ENCODE assay signal across 26 cellular contexts in the genomic region with DNA sequence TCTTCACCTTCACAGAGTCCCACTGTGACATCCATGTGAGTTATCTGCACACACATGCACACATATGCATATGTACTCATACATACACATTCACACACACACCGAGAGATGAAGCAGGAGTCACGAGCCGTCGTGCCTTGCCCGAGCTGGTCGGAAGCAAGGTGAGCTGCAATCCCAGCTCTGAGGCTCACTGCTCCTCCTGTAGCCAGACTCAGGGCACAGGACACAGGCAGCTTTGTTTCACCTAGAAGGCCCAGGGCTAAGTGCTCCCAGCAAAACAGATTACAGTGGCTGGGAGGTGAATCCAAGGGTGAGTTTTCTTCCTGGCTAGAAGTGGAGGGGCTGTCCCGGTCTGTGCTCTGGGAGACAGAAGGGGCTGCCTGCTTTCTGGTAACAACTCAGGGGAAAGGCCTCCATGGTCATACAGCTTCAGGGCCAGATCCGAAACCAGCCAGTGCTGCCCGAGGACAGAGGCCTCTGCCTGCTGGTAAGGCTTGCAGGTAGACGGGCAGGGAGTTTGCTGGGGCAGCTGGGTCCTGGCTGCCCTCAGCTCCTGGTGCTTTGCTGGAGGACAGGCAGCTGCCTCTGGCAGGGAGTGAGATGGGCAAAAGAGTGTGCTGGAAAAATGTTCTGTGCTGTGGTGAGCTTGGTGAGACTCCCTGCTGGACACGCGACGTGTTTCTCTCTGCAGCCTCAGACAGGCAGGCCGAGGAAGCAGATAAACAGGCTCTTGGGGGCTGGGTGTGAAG.
DNase-seq lines count a peak whose midpoint lies in the region; ATAC-seq and TF ChIP-seq lines count a peak whose summit lies in the region.
"Had no signal": no experiment of that assay in that cellular context is flagged by ENCODE, and none has a peak within 500 bp of the region (broad histone marks: within the 10 kb centered on the region; RNA-seq: fewer than 3 reads in every experiment).

No MANE protein-coding gene starts in this region.

- peaks cover 57% of the 10 kb centered on the region for H3K36me3 ChIP-seq in CD4-positive, CD25-positive, alpha-beta regulatory T cell (ENCODE audit: control insufficient read depth, insufficient read depth, low read length)
- H3K36me3 ChIP-seq in WERI-Rb-1 (peaks cover 5% of the 10 kb centered on the region; the same call in 1 of the 2 replicates), esophagus squamous epithelium (no peaks in the 10 kb centered on the region), psoas muscle (ENCODE audit: insufficient read depth in 1 of 2, low read depth in 1 of 2) (no peaks in the 10 kb centered on the region)

- H3K27me3 Mint-ChIP-seq in CD4-positive, CD25-positive, alpha-beta regulatory T cell: no peaks in the 10 kb centered on the region
- peaks cover 18% of the 10 kb centered on the region for H3K27me3 Mint-ChIP-seq in glutamatergic neuron (ENCODE audit: unreplicated experiment)
- peaks cover 8% of the 10 kb centered on the region for H3K27me3 Mint-ChIP-seq in nephron progenitor cell (ENCODE audit: low read depth, poor library complexity)
- H3K27me3 Mint-ChIP-seq: memory B cell had no signal

- H3K4me1 Mint-ChIP-seq in CD4-positive, CD25-positive, alpha-beta regulatory T cell: peaks cover 0 to 4% (median 1%) of the 10 kb centered on the region in 4 donors
- peaks cover 61% of the 10 kb centered on the region for H3K4me1 Mint-ChIP-seq in glutamatergic neuron (ENCODE audit: low read depth, unreplicated experiment)
- H3K4me1 Mint-ChIP-seq in nephron progenitor cell: peaks cover 44% of the 10 kb centered on the region
- H3K4me1 Mint-ChIP-seq: memory B cell had no signal

- DNase-seq in CD4-positive, CD25-positive, alpha-beta regulatory T cell: no peak
- DNase-seq in WERI-Rb-1 (peak; percentile 29), glutamatergic neuron (no peak), nephron progenitor cell (no peak), esophagus squamous epithelium (lab: John Stamatoyannopoulos, UW) (no peak), psoas muscle (no peak), NCI-H2081 treated with DMSO at 0.1 percent for 48 hours (lab: John Stamatoyannopoulos, UW) (no peak), T1000 (lab: John Stamatoyannopoulos, UW) (no peak)
- DNase-seq: activated CD4-positive, alpha-beta T cell treated with anti-CD3 and anti-CD28 coated beads for 1 hour; activated naive CD4-positive, alpha-beta T cell treated with Interleukin-2 at 50 U/mL for 16 hours; activated T-cell treated with anti-CD3 and anti-CD28 coated beads for 4 hours; Caco-2; effector memory CD4-positive, alpha-beta T cell; foreskin fibroblast; NCI-H1417; NCI-H345; NCI-H748 treated with DMSO at 0.1 percent for 48 hours; RPMI8226; stimulated activated CD4-positive, alpha-beta T cell treated with anti-CD3 and anti-CD28 coated beads, Interleukin-2, amount 100 ng/mL, for 24 hours; substantia nigra had no signal

- no peaks in the 10 kb centered on the region for H3K9me3 ChIP-seq in CD4-positive, CD25-positive, alpha-beta regulatory T cell (ENCODE audit: control insufficient read depth in 2 of 2, low read length in 2 of 2)
- no peaks in the 10 kb centered on the region for H3K9me3 ChIP-seq in WERI-Rb-1 (ENCODE audit: severe bottlenecking)
- H3K9me3 ChIP-seq in esophagus squamous epithelium: no peaks in the 10 kb centered on the region
- H3K9me3 ChIP-seq in psoas muscle: no peaks in the 10 kb centered on the region
- H3K9me3 ChIP-seq: Caco-2, SK-N-SH, upper lobe of left lung had no signal

- no peak for ATAC-seq in CD4-positive, CD25-positive, alpha-beta regulatory T cell (ENCODE audit: low read depth in 2 of 2)
- no peak for ATAC-seq in psoas muscle

- no peak for TF ChIP-seq CTCF in WERI-Rb-1 (IDR thresholded peaks at IDR 0.05; ENCODE audit: low read depth, low read length)
- TF ChIP-seq CTCF in glutamatergic neuron (IDR thresholded peaks at IDR 0.05; ENCODE audit: partially characterized antibody, unreplicated experiment): no peak
- TF ChIP-seq CTCF in nephron progenitor cell (IDR thresholded peaks at IDR 0.05): no peak
- no peak for TF ChIP-seq CTCF in esophagus squamous epithelium (IDR thresholded peaks at IDR 0.05)
- no peak for TF ChIP-seq CTCF in psoas muscle (IDR thresholded peaks at IDR 0.05)

- peaks cover 60% of the 10 kb centered on the region for H3K36me3 Mint-ChIP-seq in CD4-positive, CD25-positive, alpha-beta regulatory T cell
- no peaks in the 10 kb centered on the region for H3K36me3 Mint-ChIP-seq in glutamatergic neuron (ENCODE audit: unreplicated experiment)
- no peaks in the 10 kb centered on the region for H3K36me3 Mint-ChIP-seq in nephron progenitor cell (ENCODE audit: low read depth)

- intact Hi-C loops in esophagus squamous epithelium (cut with DNase I): no loop called here
- intact Hi-C loops in psoas muscle (cut with DNase I): no loop called here

- peak overlapping the region in 2 of 3 donors; percentile 55 to 75 for H3K27ac Mint-ChIP-seq in CD4-positive, CD25-positive, alpha-beta regulatory T cell
- H3K27ac Mint-ChIP-seq in glutamatergic neuron (ENCODE audit: unreplicated experiment) (peak overlapping the region; percentile 80), nephron progenitor cell (peak overlapping the region; percentile 30)
- H3K27ac Mint-ChIP-seq: memory B cell; T-helper 1 cell treated with Interleukin-12 subunit alpha and Interleukin-12 subunit beta and Interleukin-4 antibody, amounts not matched to agents 30 μg/mL and 1 μg/mL, for 36 hours had no signal

- no peak overlapping the region for H3K4me3 ChIP-seq in CD4-positive, CD25-positive, alpha-beta regulatory T cell (ENCODE audit: low read depth, low read length)
- H3K4me3 ChIP-seq in WERI-Rb-1 (ENCODE audit: low read depth, low read length) (no peak overlapping the region), esophagus squamous epithelium (no peak overlapping the region), psoas muscle (no peak overlapping the region)
- H3K4me3 ChIP-seq: BLaER1 treated with 17β-estradiol and CSF1 and Interleukin-3, amounts not matched to agents 10 nM and 100 nM; smooth muscle cell; upper lobe of left lung had no signal

- no peaks in the 10 kb centered on the region for H3K27me3 ChIP-seq in CD4-positive, CD25-positive, alpha-beta regulatory T cell (ENCODE audit: control insufficient read depth, insufficient read depth, low read length)
- H3K27me3 ChIP-seq in WERI-Rb-1 (ENCODE audit: insufficient read depth, low read depth, severe bottlenecking) (no peaks in the 10 kb centered on the region), esophagus squamous epithelium (peaks cover 0 to 4% (median 0%) of the 10 kb centered on the region in 4 donors), psoas muscle (ENCODE audit: insufficient read depth in 3 of 3, low read length in 2 of 3) (no peaks in the 10 kb centered on the region)
- H3K27me3 ChIP-seq: BLaER1 treated with 17β-estradiol and CSF1 and Interleukin-3, amounts not matched to agents 10 nM and 100 nM; upper lobe of left lung had no signal

- TF ChIP-seq POLR2A in esophagus squamous epithelium (IDR thresholded peaks at IDR 0.05): no peak

- H3K27ac ChIP-seq in CD4-positive, CD25-positive, alpha-beta regulatory T cell (ENCODE audit: insufficient read depth, low read length, poor library complexity, severe bottlenecking): no peak overlapping the region
- H3K27ac ChIP-seq in WERI-Rb-1 (no peak overlapping the region), esophagus squamous epithelium (no peak overlapping the region), psoas muscle (no peak overlapping the region)
- H3K27ac ChIP-seq: upper lobe of left lung had no signal

- H3K4me3 Mint-ChIP-seq in CD4-positive, CD25-positive, alpha-beta regulatory T cell: no peak overlapping the region
- H3K4me3 Mint-ChIP-seq in glutamatergic neuron (ENCODE audit: unreplicated experiment) (peak overlapping the region; percentile 35), nephron progenitor cell (no peak overlapping the region)
- H3K4me3 Mint-ChIP-seq: memory B cell; T-helper 1 cell treated with Interleukin-12 subunit alpha and Interleukin-12 subunit beta and Interleukin-4 antibody, amounts not matched to agents 30 μg/mL and 1 μg/mL, for 36 hours had no signal

- peaks cover 0 to 2% (median 0%) of the 10 kb centered on the region in 7 donors for H3K9me3 Mint-ChIP-seq in CD4-positive, CD25-positive, alpha-beta regulatory T cell
- H3K9me3 Mint-ChIP-seq in glutamatergic neuron (ENCODE audit: unreplicated experiment) (peaks cover 8% of the 10 kb centered on the region), nephron progenitor cell (no peaks in the 10 kb centered on the region)
- H3K9me3 Mint-ChIP-seq: memory B cell; T-helper 1 cell treated with Interleukin-12 subunit alpha and Interleukin-12 subunit beta and Interleukin-4 antibody, amounts not matched to agents 30 μg/mL and 1 μg/mL, for 36 hours had no signal

- H3K4me1 ChIP-seq in CD4-positive, CD25-positive, alpha-beta regulatory T cell (ENCODE audit: control insufficient read depth, insufficient read depth, low read length, poor library complexity, severe bottlenecking): no peaks in the 10 kb centered on the region
- no peaks in the 10 kb centered on the region for H3K4me1 ChIP-seq in esophagus squamous epithelium
- H3K4me1 ChIP-seq in psoas muscle: no peaks in the 10 kb centered on the region
- H3K4me1 ChIP-seq: Caco-2, upper lobe of left lung had no signal

- 70 to 88% methylated on average over 5 to 9 of the region's 14 CpGs for WGBS in esophagus squamous epithelium, 2 donors
- WGBS in psoas muscle, 3 donors: 89 to 91% (median 91%) methylated on average over 14 of the region's 14 CpGs

Comparison
In these comparisons a context has a peak if more than half of its experiments do, and no peak if none do; other contexts are left out.
1. H3K27ac Mint-ChIP-seq: peak in every context shown above with its lines; median percentile 80 in glutamatergic neuron; 65 in CD4-positive, CD25-positive, alpha-beta regulatory T cell; 30 in nephron progenitor cell.